9 cellular contexts compared by ENCODE assay signal in genomic region chr10:106711313-106711906, GRCh38.
DNase-seq lines count a peak whose midpoint lies in the region; ATAC-seq and TF ChIP-seq lines count a peak whose summit lies in the region.
"Had no signal": no experiment of that assay in that cellular context is flagged by ENCODE, and none has a peak within 500 bp of the region (broad histone marks: within the 10 kb centered on the region; RNA-seq: fewer than 3 reads in every experiment).

No MANE protein-coding gene starts in this region.

- H3K27me3 Mint-ChIP-seq in activated CD4-positive, alpha-beta T cell treated with anti-CD3 and anti-CD28 coated beads, Interleukin-2, amount 10 ng/mL, durations not matched to agents 24 days and 14 days = no peaks in the 10 kb centered on the region
- no peaks in the 10 kb centered on the region for H3K27me3 Mint-ChIP-seq in activated CD4-positive, alpha-beta T cell treated with anti-CD3 and anti-CD28 coated beads, Interleukin-2, amount 10 ng/mL, durations not matched to agents 7 days and 5 days
- H3K27me3 Mint-ChIP-seq: dendritic cell treated with granulocyte-macrophage colony-stimulating factor and Interleukin-4, amounts not matched to agents 40 ng/mL and 50 ng/mL, for 4 days had no signal

- peak; percentile 80 for DNase-seq in activated CD4-positive, alpha-beta T cell treated with anti-CD3 and anti-CD28 coated beads, Interleukin-2, amount 10 ng/mL, durations not matched to agents 24 days and 14 days
- no peak for DNase-seq in activated CD4-positive, alpha-beta T cell treated with anti-CD3 and anti-CD28 coated beads, Interleukin-2, amount 50 U/mL, for 4 hours
- DNase-seq in Jurkat, Clone E6-1 (ENCODE audit: low read depth, low spot score) = peak; percentile 60
- peak; percentile 43 for DNase-seq in activated CD4-positive, alpha-beta T cell treated with anti-CD3 and anti-CD28 coated beads, Interleukin-2, amount 10 ng/mL, durations not matched to agents 7 days and 5 days
- DNase-seq in head of caudate nucleus (peak in 41 of 42 donors; percentile 11 to 84 (median 55)), smooth muscle cell (lab: John Stamatoyannopoulos, UW; ENCODE audit: unreplicated experiment) (no peak)
- DNase-seq in stimulated activated naive CD4-positive, alpha-beta T cell treated with Interleukin-2 at 50 U/mL for 16 hours (lab: John Stamatoyannopoulos, UW) = no peak

- no peaks in the 10 kb centered on the region for H3K27me3 ChIP-seq in smooth muscle cell (ENCODE audit: low read depth)

- H3K9ac ChIP-seq in smooth muscle cell (ENCODE audit: low read depth) = no peak overlapping the region

- H3F3A ChIP-seq in smooth muscle cell (ENCODE audit: low read depth) = no peaks in the 10 kb centered on the region

- no peaks in the 10 kb centered on the region for H3K9me3 ChIP-seq in smooth muscle cell (replicated peaks; ENCODE audit: low read depth)

- H3K36me3 ChIP-seq in smooth muscle cell (ENCODE audit: low read depth) = no peaks in the 10 kb centered on the region

- no peaks in the 10 kb centered on the region for H3K9me3 Mint-ChIP-seq in activated CD4-positive, alpha-beta T cell treated with anti-CD3 and anti-CD28 coated beads, Interleukin-2, amount 10 ng/mL, durations not matched to agents 24 days and 14 days
- H3K9me3 Mint-ChIP-seq in activated CD4-positive, alpha-beta T cell treated with anti-CD3 and anti-CD28 coated beads, Interleukin-2, amount 10 ng/mL, durations not matched to agents 7 days and 5 days = no peaks in the 10 kb centered on the region
- H3K9me3 Mint-ChIP-seq: dendritic cell treated with granulocyte-macrophage colony-stimulating factor and Interleukin-4, amounts not matched to agents 40 ng/mL and 50 ng/mL, for 4 days had no signal

- intact Hi-C loops in activated CD4-positive, alpha-beta T cell treated with anti-CD3 and anti-CD28 coated beads, Interleukin-2, amount 10 ng/mL, durations not matched to agents 24 days and 14 days (cut with micrococcal nuclease) = loop anchor here (2.0 kb wide), 1 partner anchor 1833 kb away; no protein-coding TSS in a partner anchor
- intact Hi-C loops in head of caudate nucleus (cut with DNase I) = no loop called here

- 70% methylated on average over 6 of the region's 6 CpGs for WGBS in smooth muscle cell (ENCODE audit: low lambda C conversion rate)

- no peaks in the 10 kb centered on the region for H3K36me3 Mint-ChIP-seq in activated CD4-positive, alpha-beta T cell treated with anti-CD3 and anti-CD28 coated beads, Interleukin-2, amount 10 ng/mL, durations not matched to agents 24 days and 14 days (ENCODE audit: low read depth)
- H3K36me3 Mint-ChIP-seq in activated CD4-positive, alpha-beta T cell treated with anti-CD3 and anti-CD28 coated beads, Interleukin-2, amount 10 ng/mL, durations not matched to agents 7 days and 5 days (ENCODE audit: low read depth) = no peaks in the 10 kb centered on the region

- H3K27ac ChIP-seq in smooth muscle cell (ENCODE audit: low read depth) = no peak overlapping the region

- CTCF ChIA-PET in activated CD4-positive, alpha-beta T cell treated with anti-CD3 and anti-CD28 coated beads, Interleukin-2, amount 10 ng/mL, durations not matched to agents 7 days and 5 days (lab: Charles Lee) = no interaction called here

- no peak overlapping the region for H3K4me3 ChIP-seq in Jurkat, Clone E6-1 (ENCODE audit: low read length)
- H3K4me3 ChIP-seq in smooth muscle cell = no peak overlapping the region

- no peak overlapping the region for H3K27ac Mint-ChIP-seq in activated CD4-positive, alpha-beta T cell treated with anti-CD3 and anti-CD28 coated beads, Interleukin-2, amount 10 ng/mL, durations not matched to agents 24 days and 14 days
- no peak overlapping the region for H3K27ac Mint-ChIP-seq in activated CD4-positive, alpha-beta T cell treated with anti-CD3 and anti-CD28 coated beads, Interleukin-2, amount 10 ng/mL, durations not matched to agents 7 days and 5 days
- H3K27ac Mint-ChIP-seq: dendritic cell treated with granulocyte-macrophage colony-stimulating factor and Interleukin-4, amounts not matched to agents 40 ng/mL and 50 ng/mL, for 4 days had no signal

- no peaks in the 10 kb centered on the region for H3K79me2 ChIP-seq in smooth muscle cell (ENCODE audit: low read depth)

- no peaks in the 10 kb centered on the region for H4K20me1 ChIP-seq in smooth muscle cell (ENCODE audit: low read depth)

- no peaks in the 10 kb centered on the region for H3K4me1 Mint-ChIP-seq in activated CD4-positive, alpha-beta T cell treated with anti-CD3 and anti-CD28 coated beads, Interleukin-2, amount 10 ng/mL, durations not matched to agents 24 days and 14 days
- H3K4me1 Mint-ChIP-seq in activated CD4-positive, alpha-beta T cell treated with anti-CD3 and anti-CD28 coated beads, Interleukin-2, amount 10 ng/mL, durations not matched to agents 7 days and 5 days = no peaks in the 10 kb centered on the region

- H3K4me2 ChIP-seq in smooth muscle cell = no peak overlapping the region

- H3K4me1 ChIP-seq in smooth muscle cell (ENCODE audit: low read depth) = no peaks in the 10 kb centered on the region

- H2AFZ ChIP-seq in smooth muscle cell (ENCODE audit: low read depth) = no peak overlapping the region

- POLR2A ChIA-PET in activated CD4-positive, alpha-beta T cell treated with anti-CD3 and anti-CD28 coated beads, Interleukin-2, amount 10 ng/mL, durations not matched to agents 7 days and 5 days (lab: Charles Lee) = no interaction called here

- ATAC-seq in GM21786 (IDR thresholded peaks at IDR 0.05; ENCODE audit: unreplicated experiment) = peak; percentile 78

- peak; percentile 78 for TF ChIP-seq CTCF in smooth muscle cell (IDR thresholded peaks at IDR 0.05; ENCODE audit: borderline replicate concordance, insufficient read depth, poor library complexity, severe bottlenecking)

- H3K4me3 Mint-ChIP-seq in activated CD4-positive, alpha-beta T cell treated with anti-CD3 and anti-CD28 coated beads, Interleukin-2, amount 10 ng/mL, durations not matched to agents 24 days and 14 days = no peak overlapping the region
- H3K4me3 Mint-ChIP-seq in activated CD4-positive, alpha-beta T cell treated with anti-CD3 and anti-CD28 coated beads, Interleukin-2, amount 10 ng/mL, durations not matched to agents 7 days and 5 days = no peak overlapping the region
- H3K4me3 Mint-ChIP-seq: dendritic cell treated with granulocyte-macrophage colony-stimulating factor and Interleukin-4, amounts not matched to agents 40 ng/mL and 50 ng/mL, for 4 days had no signal

Comparison
In these comparisons a context has a peak if more than half of its experiments do, and no peak if none do; other contexts are left out.
1. DNase-seq: peak in activated CD4-positive, alpha-beta T cell treated with anti-CD3 and anti-CD28 coated beads, Interleukin-2, amount 10 ng/mL, durations not matched to agents 24 days and 14 days (single experiment), Jurkat, Clone E6-1 (single experiment), activated CD4-positive, alpha-beta T cell treated with anti-CD3 and anti-CD28 coated beads, Interleukin-2, amount 10 ng/mL, durations not matched to agents 7 days and 5 days (single experiment) and head of caudate nucleus (41 of 42); none in activated CD4-positive, alpha-beta T cell treated with anti-CD3 and anti-CD28 coated beads, Interleukin-2, amount 50 U/mL, for 4 hours (0 of 2), smooth muscle cell (single experiment) and stimulated activated naive CD4-positive, alpha-beta T cell treated with Interleukin-2 at 50 U/mL for 16 hours (single experiment).